In genomic region chr3:78825858-78826215, GRCh38 we compare ENCODE assay signal across 30 cellular contexts.
"Had no signal": no experiment of that assay in that cellular context is flagged by ENCODE, and none has a peak within 500 bp of the region (broad histone marks: within the 10 kb centered on the region; RNA-seq: fewer than 3 reads in every experiment).

No MANE protein-coding gene starts in this region.

- FAIRE-seq: bronchial epithelial cell, TTC549 had no signal

- H3K36me3 ChIP-seq: adrenal gland, SJSA1 had no signal

- H3K27me3 ChIP-seq: adrenal gland, SJSA1 had no signal

- H3K27ac ChIP-seq: adrenal gland, SJSA1 had no signal

- DNase-seq: activated CD4-positive, alpha-beta T cell treated with anti-CD3 and anti-CD28 coated beads, Interleukin-2, amount 10 ng/mL, durations not matched to agents 24 days and 14 days; activated CD4-positive, alpha-beta T cell treated with anti-CD3 and anti-CD28 coated beads, Interleukin-2, amount 50 U/mL, for 4 hours; activated CD8-positive, alpha-beta T cell treated with anti-CD3 and anti-CD28 coated beads for 36 hours; activated effector memory CD4-positive, alpha-beta T cell treated with anti-CD3 and anti-CD28 coated beads, Interleukin-2, amount 50 U/mL, for 16 hours; activated naive CD4-positive, alpha-beta T cell; activated naive CD4-positive, alpha-beta T cell treated with anti-CD3 and anti-CD28 coated beads, Interleukin-2, amount 50 U/mL, for 16 hours; activated naive CD8-positive, alpha-beta T cell treated with anti-CD3 and anti-CD28 coated beads, Interleukin-2, amount 10 ng/mL, durations not matched to agents 7 days and 5 days; activated T-cell treated with anti-CD3 and anti-CD28 coated beads, Interleukin-2, amount 50 U/mL, for 1 hour; activated T-cell treated with anti-CD3 and anti-CD28 coated beads, Interleukin-2, amount 50 U/mL, for 72 hours; adrenal gland; anterior cingulate cortex; caudate nucleus; cerebellar nuclear complex; Karpas-422; NCI-H1048; NCI-H1105 treated with DMSO at 0.1 percent for 48 hours; NCI-H1436; NCI-H1694; NCI-H1930; NCI-H2081 treated with DMSO at 0.1 percent for 48 hours; NCI-H226; NCI-H446 treated with DMSO at 0.1 percent for 48 hours; NCI-H524; RPMI8226; SHP77 treated with DMSO at 0.1 percent for 48 hours had no signal

- ATAC-seq: activated CD8-positive, alpha-beta T cell treated with anti-CD3 and anti-CD28 coated beads for 36 hours; activated T-cell treated with anti-CD3 and anti-CD28 coated beads, Interleukin-2, amount 50 U/mL, for 72 hours; activated T-helper 17 cell treated with anti-CD3 and anti-CD28 coated beads, Interleukin-2, amount 50 U/mL, for 72 hours; Panc1 had no signal

- H3K9me3 ChIP-seq: adrenal gland, SJSA1 had no signal

- H3K4me3 ChIP-seq: adrenal gland, SJSA1 had no signal
